In the genomic region with DNA sequence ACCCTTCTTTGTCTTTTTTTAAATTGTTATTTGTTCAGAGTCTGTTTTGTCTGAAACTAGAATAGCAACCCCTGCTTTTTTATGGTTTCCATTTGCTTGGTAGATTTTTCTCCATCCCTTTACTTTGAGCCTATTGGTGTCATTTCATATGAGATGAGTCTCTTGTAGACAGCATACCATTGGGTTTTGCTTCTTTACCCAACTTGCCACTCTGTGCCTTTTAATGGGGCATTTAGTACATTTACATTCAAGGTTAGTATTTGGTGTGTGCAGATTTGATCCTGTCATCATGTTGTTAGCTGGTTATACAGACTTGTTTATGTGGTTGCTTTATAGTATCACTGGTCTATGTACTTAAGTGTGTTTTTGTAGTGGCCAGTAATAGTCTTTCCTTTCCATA, we compare ENCODE assay signal across 21 cellular contexts. TPM values are rescaled to one million over a fixed set of nuclear protein-coding genes. Genes with fewer than 3 reads are reported as not detected.
DNase-seq lines count a peak whose midpoint lies in the region; FAIRE-seq and TF ChIP-seq lines count a peak whose summit lies in the region.
"Had no signal": no experiment of that assay in that cellular context is flagged by ENCODE, and none has a peak within 500 bp of the region (broad histone marks: within the 10 kb centered on the region; RNA-seq: fewer than 3 reads in every experiment).

No MANE protein-coding gene starts in this region.

- H3K9ac ChIP-seq in astrocyte (ENCODE audit: low read length) = no peak overlapping the region
- H3K9ac ChIP-seq: BLaER1 treated with 17β-estradiol and CSF1 and Interleukin-3, amounts not matched to agents 10 nM and 100 nM had no signal

- intact Hi-C loops in prostate gland (cut with DNase I) = no loop called here

- no peak for TF ChIP-seq CTCF in HEK293 (tag by site-specific recombination; IDR thresholded peaks at IDR 0.05)
- no peak for TF ChIP-seq CTCF in astrocyte (IDR thresholded peaks at IDR 0.05; ENCODE audit: insufficient read depth, low read depth, low read length)
- no peak for TF ChIP-seq CTCF in prostate gland (IDR thresholded peaks at IDR 0.05)

- no peak overlapping the region for H3K4me3 ChIP-seq in HEK293 (ENCODE audit: low read depth, low read length)
- no peak overlapping the region for H3K4me3 ChIP-seq in astrocyte (ENCODE audit: insufficient read depth, low read depth, low read length)
- no peak overlapping the region for H3K4me3 ChIP-seq in prostate gland
- H3K4me3 ChIP-seq: A549; BLaER1 treated with 17β-estradiol and CSF1 and Interleukin-3, amounts not matched to agents 10 nM and 100 nM had no signal

- H3K27me3 Mint-ChIP-seq in astrocyte (ENCODE audit: low read depth, unreplicated experiment) = no peaks in the 10 kb centered on the region
- H3K27me3 Mint-ChIP-seq: B cell; CD4-positive, alpha-beta T cell had no signal

- no peak for TF ChIP-seq POLR2A in prostate gland (IDR thresholded peaks at IDR 0.05)

- H3K27ac ChIP-seq in HEK293 (ENCODE audit: extremely low read depth, low read depth, low read length) (no peak overlapping the region), astrocyte (ENCODE audit: low read depth, low read length) (no peak overlapping the region), prostate gland (no peak overlapping the region)
- H3K27ac ChIP-seq: 22Rv1; A549; BLaER1 treated with 17β-estradiol and CSF1 and Interleukin-3, amounts not matched to agents 10 nM and 100 nM; C4-2B had no signal

- H3K4me1 ChIP-seq in HEK293 (ENCODE audit: control insufficient read depth, insufficient read depth, low read length) (no peaks in the 10 kb centered on the region), astrocyte (ENCODE audit: insufficient read depth, low read length) (no peaks in the 10 kb centered on the region), prostate gland (replicated peaks) (no peaks in the 10 kb centered on the region)
- H3K4me1 ChIP-seq: A549; BLaER1 treated with 17β-estradiol and CSF1 and Interleukin-3, amounts not matched to agents 10 nM and 100 nM; Caco-2 had no signal

- H3K27ac Mint-ChIP-seq in astrocyte (ENCODE audit: unreplicated experiment) = no peak overlapping the region
- H3K27ac Mint-ChIP-seq: B cell; CD4-positive, alpha-beta T cell; CD8-positive, alpha-beta T cell had no signal

- peaks cover 10% of the 10 kb centered on the region for H3K9me3 Mint-ChIP-seq in astrocyte (ENCODE audit: unreplicated experiment)

- H3K9me3 ChIP-seq in HEK293 (ENCODE audit: control insufficient read depth, insufficient read depth, low read depth, low read length) (no peaks in the 10 kb centered on the region), astrocyte (ENCODE audit: insufficient read depth, low read depth, low read length) (no peaks in the 10 kb centered on the region), prostate gland (no peaks in the 10 kb centered on the region)
- H3K9me3 ChIP-seq: A549 had no signal

- POLR2A ChIA-PET in HEK293 (lab: Yijun Ruan, JAX) = no interaction called here

- H3K4me1 Mint-ChIP-seq in astrocyte (ENCODE audit: low read depth, unreplicated experiment) = no peaks in the 10 kb centered on the region
- H3K4me1 Mint-ChIP-seq: B cell had no signal

- H2AFZ ChIP-seq in astrocyte (ENCODE audit: low read depth, low read length) = no peak overlapping the region

- H3K36me3 Mint-ChIP-seq in astrocyte (ENCODE audit: low read depth, unreplicated experiment) = no peaks in the 10 kb centered on the region

- H4K20me1 ChIP-seq in astrocyte (ENCODE audit: insufficient read depth, low read length) = no peaks in the 10 kb centered on the region
- H4K20me1 ChIP-seq: BLaER1 treated with 17β-estradiol and CSF1 and Interleukin-3, amounts not matched to agents 10 nM and 100 nM had no signal

- CTCF ChIA-PET in HEK293 (lab: Yijun Ruan, JAX) = no interaction called here

- H3K4me2 ChIP-seq in astrocyte (ENCODE audit: low read length) = no peak overlapping the region
- H3K4me2 ChIP-seq: A549; BLaER1 treated with 17β-estradiol and CSF1 and Interleukin-3, amounts not matched to agents 10 nM and 100 nM had no signal

- DNase-seq in GM18507 (ENCODE audit: extremely low spot score, insufficient read length, low read depth) (no peak), astrocyte (ENCODE audit: low read depth) (no peak), mesenteric fat pad (ENCODE audit: low spot score) (no peak), EL (no peak), prostate gland (ENCODE audit: low spot score) (no peak)
- DNase-seq: AML-193; Caco-2; Calu3; CD4-positive, alpha-beta T cell; CD8-positive, alpha-beta T cell; DMS79 treated with DMSO at 0.1 percent for 48 hours; GDM1 had no signal

- H3K79me2 ChIP-seq in astrocyte (ENCODE audit: insufficient read depth, low read length) = no peaks in the 10 kb centered on the region

- FAIRE-seq in GM18507 (lab: Jason Lieb, UNC) = peak; percentile 29
- peak; percentile 23 for FAIRE-seq in astrocyte (lab: Jason Lieb, UNC)
- FAIRE-seq: A549, GM12891 had no signal

- no peak overlapping the region for H3K4me3 Mint-ChIP-seq in astrocyte (ENCODE audit: unreplicated experiment)
- H3K4me3 Mint-ChIP-seq: B cell; CD4-positive, alpha-beta T cell; CD8-positive, alpha-beta T cell had no signal

- peaks cover 0 to 30% of the 10 kb centered on the region in 2 experiments; a peak in 1 of 3 replicates for H3K36me3 ChIP-seq in HEK293 (ENCODE audit: control insufficient read depth in 2 of 2, insufficient read depth in 1 of 2, low read length in 2 of 2)
- no peaks in the 10 kb centered on the region for H3K36me3 ChIP-seq in astrocyte (ENCODE audit: insufficient read depth, low read length)
- no peaks in the 10 kb centered on the region for H3K36me3 ChIP-seq in prostate gland

- no peaks in the 10 kb centered on the region for H3K27me3 ChIP-seq in astrocyte (ENCODE audit: insufficient read depth, low read length)
- no peaks in the 10 kb centered on the region for H3K27me3 ChIP-seq in prostate gland (replicated peaks; ENCODE audit: insufficient read depth)
- H3K27me3 ChIP-seq: BLaER1 treated with 17β-estradiol and CSF1 and Interleukin-3, amounts not matched to agents 10 nM and 100 nM had no signal

TF ChIP-seq in HEK293, 187 proteins besides CTCF, POLR2A, EP300 and RAD21:
- TF ChIP-seq ZNF626 (tag by site-specific recombination; IDR thresholded peaks at IDR 0.05) (no peak), OSR2 (tag by site-specific recombination; IDR thresholded peaks at IDR 0.05) (no peak), TRIM28 (IDR thresholded peaks at IDR 0.05; ENCODE audit: borderline replicate concordance, low read length) (peak; percentile 73; the same call in 1 of the 2 replicates), SETDB1 (IDR thresholded peaks at IDR 0.05; ENCODE audit: insufficient read length, low read length) (peak; percentile 58)

RNA-seq across cellular contexts. Expression of gene CCDC15, which starts 28.0 kb away (rescaled TPM):
- total RNA-seq in astrocyte (0.75 and 1.0 TPM in 2 replicates), mesenteric fat pad (0.93 TPM), prostate gland (1 to 10 TPM; 3.6 to 7.1 TPM)

RNA-seq across cellular contexts. Expression of gene HEPACAM, which starts 46.2 kb away (rescaled TPM):
- total RNA-seq in astrocyte = 0.19 TPM in 1 of 2 replicates, not detected in the other
- total RNA-seq in mesenteric fat pad = 33.4 TPM
- under 1 TPM in 1 of 2 donors, not detected in 1; 0.27 TPM for total RNA-seq in prostate gland
- total RNA-seq: A172; B cell; Calu3; CD4-positive, alpha-beta T cell; CD8-positive, alpha-beta T cell; G401 had no signal

Comparison
In these comparisons a context has a peak if more than half of its experiments do, and no peak if none do; other contexts are left out.
1. RNA of gene HEPACAM, which starts 46.2 kb away (total RNA-seq): 33.4 TPM in mesenteric fat pad (single experiment); 0.27 TPM in prostate gland and 0.19 TPM in astrocyte; every median in the first group is over 10 times any median in the second.